In the genomic region with DNA sequence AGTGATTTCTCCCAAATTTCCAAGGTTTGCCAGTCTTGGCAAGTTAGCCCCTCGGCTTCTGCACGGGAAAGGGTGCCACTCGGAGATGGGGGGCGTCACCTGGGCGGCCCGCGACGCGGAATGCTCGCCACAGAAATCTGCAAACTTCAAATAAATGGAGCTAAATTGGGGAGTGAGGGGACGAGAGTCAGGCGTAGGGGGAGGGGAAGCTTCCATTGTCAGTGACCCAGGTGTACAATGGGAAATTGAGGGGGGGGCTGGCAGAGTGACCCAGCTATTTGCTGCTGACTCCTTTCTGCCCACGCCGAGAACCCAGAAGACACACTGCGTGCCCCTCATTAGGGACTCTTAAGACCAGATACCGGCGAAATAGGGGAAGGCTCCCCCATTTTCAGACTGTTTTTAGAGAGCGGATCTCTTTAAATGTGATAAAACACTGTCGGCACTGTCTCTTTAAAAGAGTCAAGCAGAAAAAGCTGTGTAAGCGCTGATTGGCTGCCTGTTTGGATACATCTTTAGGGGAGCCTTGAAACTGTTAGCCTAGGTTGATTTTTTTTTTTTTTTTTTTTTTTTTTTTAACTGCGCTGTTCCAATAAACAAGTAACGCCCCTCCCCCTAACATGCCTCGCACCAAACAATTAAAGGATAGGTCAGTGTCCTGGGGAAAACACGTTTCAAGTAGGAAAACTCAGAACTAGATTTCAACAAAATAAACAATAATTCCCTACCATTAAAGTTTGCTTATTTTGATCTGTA, we compare ENCODE assay signal across 8 cellular contexts. TPM values are rescaled to one million over a fixed set of nuclear protein-coding genes. Genes with fewer than 3 reads are reported as not detected.
DNase-seq lines count a peak whose midpoint lies in the region; ATAC-seq, FAIRE-seq and TF ChIP-seq lines count a peak whose summit lies in the region.

No MANE protein-coding gene starts in this region.

- peak overlapping the region; percentile 90 for H3K4me3 ChIP-seq in smooth muscle cell

- DNase-seq in GM12891 (ENCODE audit: insufficient read length, low spot score) (peak; percentile 53), NCI-H510A (lab: John Stamatoyannopoulos, UW) (peak; percentile 93), islet precursor cell (peak; percentile 84), smooth muscle cell (lab: John Stamatoyannopoulos, UW; ENCODE audit: unreplicated experiment) (no peak)
- peak; percentile 41 for DNase-seq in activated CD4-positive, alpha-beta T cell treated with anti-CD3 and anti-CD28 coated beads for 1 hour

- H3K9ac ChIP-seq in smooth muscle cell (ENCODE audit: low read depth) = peak overlapping the region; percentile 82

- no peak for TF ChIP-seq POLR2A in GM12891 (IDR thresholded peaks at IDR 0.05; ENCODE audit: low read depth, low read length)

- H3K4me2 ChIP-seq in smooth muscle cell = peak overlapping the region; percentile 95

- WGBS in smooth muscle cell (ENCODE audit: low lambda C conversion rate) = under 1% methylated on average over 24 of the region's 24 CpGs

- peak overlapping the region; percentile 98 for H3K27ac ChIP-seq in smooth muscle cell (ENCODE audit: low read depth)

- H3K36me3 ChIP-seq in smooth muscle cell (ENCODE audit: low read depth) = no peaks in the 10 kb centered on the region

- H3F3A ChIP-seq in smooth muscle cell (ENCODE audit: low read depth) = peaks cover 9% of the 10 kb centered on the region

- no peak for TF ChIP-seq CTCF in smooth muscle cell (IDR thresholded peaks at IDR 0.05; ENCODE audit: borderline replicate concordance, insufficient read depth, poor library complexity, severe bottlenecking)

- H3K9me3 ChIP-seq in smooth muscle cell (replicated peaks; ENCODE audit: low read depth) = no peaks in the 10 kb centered on the region

- peak overlapping the region; percentile 91 for H2AFZ ChIP-seq in smooth muscle cell (ENCODE audit: low read depth)

- no peaks in the 10 kb centered on the region for H3K27me3 ChIP-seq in smooth muscle cell (ENCODE audit: low read depth)

- H3K79me2 ChIP-seq in smooth muscle cell (ENCODE audit: low read depth) = peaks cover 22% of the 10 kb centered on the region

- ATAC-seq in HG03354 (IDR thresholded peaks at IDR 0.05; ENCODE audit: poor library complexity, severe bottlenecking, unreplicated experiment) (peak; percentile 41), HG03196 (IDR thresholded peaks at IDR 0.05; ENCODE audit: unreplicated experiment) (no peak)

- H4K20me1 ChIP-seq in smooth muscle cell (ENCODE audit: low read depth) = peaks cover 30% of the 10 kb centered on the region

- peaks cover 29% of the 10 kb centered on the region for H3K4me1 ChIP-seq in smooth muscle cell (ENCODE audit: low read depth)

- peak; percentile 61 for FAIRE-seq in GM12891 (lab: Jason Lieb, UNC)
- peak; percentile 87 for FAIRE-seq in colon (lab: Jason Lieb, UNC)

TF ChIP-seq in GM12891, 5 proteins besides CTCF, POLR2A, EP300 and RAD21:
- TF ChIP-seq TAF1 (IDR thresholded peaks at IDR 0.05; ENCODE audit: low read depth, low read length) = no peak
- TF ChIP-seq PAX5 (IDR thresholded peaks at IDR 0.05; ENCODE audit: insufficient read depth, low read length, severe bottlenecking) = no peak
- TF ChIP-seq POLR2AphosphoS5 (IDR thresholded peaks at IDR 0.05; ENCODE audit: low read depth, low read length) = no peak
- TF ChIP-seq SPI1 (IDR thresholded peaks at IDR 0.05; ENCODE audit: low read depth, low read length) = no peak
- no peak for TF ChIP-seq POU2F2 (IDR thresholded peaks at IDR 0.05; ENCODE audit: low read depth, low read length)

RNA-seq across cellular contexts. Expression of gene SSBP3, which starts 1.2 kb away (rescaled TPM):
- polyA plus RNA-seq in GM12891 (2012; ENCODE audit: low read depth, missing spikeins) = 14.3 TPM
- total RNA-seq in smooth muscle cell = 30.1 and 42.3 TPM in 2 replicates
- 23.6 and 26.5 TPM in 2 replicates for polyA plus RNA-seq in smooth muscle cell
